Comparison of ENCODE assay signal across 11 cellular contexts in genomic region chr15:93250212-93250611, GRCh38.
"Had no signal": no experiment of that assay in that cellular context is flagged by ENCODE, and none has a peak within 500 bp of the region (broad histone marks: within the 10 kb centered on the region; RNA-seq: fewer than 3 reads in every experiment).

No MANE protein-coding gene starts in this region.

- H3K36me3 ChIP-seq: brain microvascular endothelial cell, esophagus muscularis mucosa had no signal

- H3K4me3 ChIP-seq: esophagus muscularis mucosa, smooth muscle cell had no signal

- H3K9me3 ChIP-seq: esophagus muscularis mucosa had no signal

- H3K27me3 ChIP-seq: brain microvascular endothelial cell, esophagus muscularis mucosa had no signal

- H3K27ac ChIP-seq: brain microvascular endothelial cell, esophagus muscularis mucosa, VCaP had no signal

- ATAC-seq: stimulated activated effector memory CD8-positive, alpha-beta T cell treated with anti-CD3 and anti-CD28 coated beads, Interleukin-12 subunit alpha, Interleukin-12 subunit beta, amount 100 ng/mL, for 72 hours had no signal

- DNase-seq: activated CD4-positive, alpha-beta memory T cell treated with anti-CD3 and anti-CD28 coated beads, Interleukin-2, amount 10 ng/mL, durations not matched to agents 7 days and 5 days; activated gamma-delta T cell; activated T-cell treated with anti-CD3 and anti-CD28 coated beads, Interleukin-2, amount 50 U/mL, for 48 hours; amygdala; brain microvascular endothelial cell; retina; T1000 had no signal
